28 cellular contexts compared by ENCODE assay signal in the genomic region with DNA sequence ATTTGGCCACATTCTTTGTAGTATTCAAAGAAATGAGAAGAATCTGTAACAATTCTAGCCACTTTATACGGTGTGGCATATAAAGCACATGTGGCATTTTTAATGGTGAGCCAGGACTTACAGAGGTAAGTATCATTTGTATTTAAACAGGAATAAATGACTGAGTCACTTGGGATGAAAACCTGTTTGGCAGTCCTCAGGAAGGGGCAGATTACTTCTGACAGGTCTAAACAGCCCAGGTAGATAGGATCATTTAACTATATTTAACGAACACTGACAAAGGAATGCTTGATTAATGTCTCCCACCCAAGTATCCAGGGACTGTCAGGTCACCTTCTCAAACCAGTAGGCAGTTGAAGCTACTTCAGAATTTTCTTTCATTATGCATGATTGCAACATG.
"Had no signal": no experiment of that assay in that cellular context is flagged by ENCODE, and none has a peak within 500 bp of the region (broad histone marks: within the 10 kb centered on the region; RNA-seq: fewer than 3 reads in every experiment).

No MANE protein-coding gene starts in this region.

- H3K9me3 ChIP-seq: ascending aorta had no signal

- H3K27ac ChIP-seq: ascending aorta, WERI-Rb-1 had no signal

- H3K4me1 ChIP-seq: ascending aorta had no signal

- H3K27me3 ChIP-seq: ascending aorta had no signal

- DNase-seq: activated CD4-positive, alpha-beta T cell treated with anti-CD3 and anti-CD28 coated beads for 1 hour; activated CD4-positive, alpha-beta T cell treated with anti-CD3 and anti-CD28 coated beads, Interleukin-2, amount 10 ng/mL, durations not matched to agents 7 days and 5 days; activated CD4-positive, alpha-beta T cell treated with anti-CD3 and anti-CD28 coated beads, Interleukin-2, amount 50 U/mL, for 48 hours; activated CD4-positive, CD25-positive, alpha-beta regulatory T cell; activated CD8-positive, alpha-beta T cell treated with anti-CD3 and anti-CD28 coated beads, Interleukin-2, amount 10 ng/mL, durations not matched to agents 7 days and 5 days; activated effector memory CD4-positive, alpha-beta T cell treated with anti-CD3 and anti-CD28 coated beads, Interleukin-2, amount 50 U/mL, for 16 hours; activated naive CD4-positive, alpha-beta T cell; activated naive CD8-positive, alpha-beta T cell treated with anti-CD3 and anti-CD28 coated beads, Interleukin-2, amount 10 ng/mL, durations not matched to agents 7 days and 5 days; activated T-cell treated with anti-CD3 and anti-CD28 coated beads, Interleukin-2, amount 50 U/mL, for 48 hours; amygdala; Kasumi-1; KG1; MM.1S; MV-4-11; NCI-H1092; NCI-H1436 treated with DMSO at 0.1 percent for 48 hours; NCI-H1694 treated with DMSO at 0.1 percent for 48 hours; NCI-H2029; NCI-H345; NCI-H524 treated with DMSO at 0.1 percent for 48 hours; Right ventricle myocardium superior; SW 1271; T-helper 1 cell; T-helper 2 cell; T-helper 9 cell; WERI-Rb-1 had no signal

- ATAC-seq: activated CD8-positive, alpha-beta T cell treated with anti-CD3 and anti-CD28 coated beads, Interleukin-2, amount 10 ng/mL, durations not matched to agents 7 days and 5 days; activated T-helper 17 cell treated with anti-CD3 and anti-CD28 coated beads, Interleukin-2, amount 50 U/mL, for 72 hours had no signal

- H3K4me3 ChIP-seq: ascending aorta had no signal

- H3K36me3 ChIP-seq: ascending aorta, WERI-Rb-1 had no signal
